ENCODE assay signal across 8 cellular contexts in the genomic region with DNA sequence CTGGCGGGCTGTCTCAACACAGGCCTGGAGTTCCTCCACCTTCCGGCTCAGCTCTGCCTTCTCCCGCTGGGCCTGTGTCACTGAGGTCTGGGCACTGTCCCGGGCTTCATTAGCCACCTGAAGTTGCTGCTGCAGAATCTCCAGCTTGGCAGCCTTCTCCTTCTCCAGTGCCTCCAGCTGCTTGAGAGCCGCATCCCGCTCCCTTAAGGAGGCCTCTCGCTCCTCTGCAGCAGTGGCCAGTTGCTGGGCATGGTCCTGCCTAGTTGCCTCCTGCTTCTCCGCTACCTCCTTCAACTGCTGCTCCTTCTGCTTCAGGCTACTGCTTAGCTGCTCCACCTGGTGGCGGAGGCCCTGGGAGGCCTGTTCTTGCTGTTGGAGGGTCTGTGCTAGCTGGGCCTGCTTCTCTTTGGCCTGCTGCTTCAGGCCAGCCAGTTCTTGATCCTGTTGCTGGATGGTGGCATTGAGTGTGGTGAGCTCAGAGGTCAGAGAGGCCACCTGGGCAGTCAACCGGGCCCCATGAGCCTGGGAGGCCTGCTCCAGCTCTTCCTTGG. TPM values are rescaled to one million over a fixed set of nuclear protein-coding genes. Genes with fewer than 3 reads are reported as not detected.
DNase-seq lines count a peak whose midpoint lies in the region; ATAC-seq, FAIRE-seq and TF ChIP-seq lines count a peak whose summit lies in the region.

No MANE protein-coding gene starts in this region.

- peaks cover 32% of the 10 kb centered on the region for H3K4me1 ChIP-seq in testis

- H3K36me3 Mint-ChIP-seq in activated naive CD4-positive, alpha-beta T cell treated with anti-CD3 and anti-CD28 coated beads, Interleukin-2, amount 50 U/mL, for 72 hours = peaks cover 24 to 37% of the 10 kb centered on the region in 2 donors

- no peaks in the 10 kb centered on the region for H3K9me3 Mint-ChIP-seq in activated naive CD4-positive, alpha-beta T cell treated with anti-CD3 and anti-CD28 coated beads, Interleukin-2, amount 50 U/mL, for 72 hours

- DNase-seq in activated naive CD4-positive, alpha-beta T cell treated with anti-CD3 and anti-CD28 coated beads, Interleukin-2, amount 50 U/mL, for 72 hours (ENCODE audit: low spot score in 2 of 2) = peak in 1 of 2 donors; percentile 52
- DNase-seq in activated naive CD4-positive, alpha-beta T cell (lab: John Stamatoyannopoulos, UW) = no peak
- DNase-seq in RCC 7860 (ENCODE audit: low spot score) = peak; percentile 27
- peak in 1 of 2 donors; percentile 48 for DNase-seq in foreskin fibroblast
- peak; percentile 63 for DNase-seq in testis
- no peak for DNase-seq in NCI-H1694 treated with DMSO at 0.1 percent for 48 hours (lab: John Stamatoyannopoulos, UW)
- no peak for DNase-seq in T-helper 9 cell
- DNase-seq in stimulated activated CD4-positive, alpha-beta T cell treated with anti-CD3 and anti-CD28 coated beads, Interleukin-4, amount 100 ng/mL, for 24 hours = no peak

- no peak for TF ChIP-seq POLR2A in testis (IDR thresholded peaks at IDR 0.05)

- no peaks in the 10 kb centered on the region for H3K27me3 ChIP-seq in testis

- ATAC-seq in activated naive CD4-positive, alpha-beta T cell treated with anti-CD3 and anti-CD28 coated beads, Interleukin-2, amount 50 U/mL, for 72 hours = no peak

- 75 to 84% methylated on average over 9 to 10 of the region's 10 CpGs for WGBS in testis, 2 donors

- H3K4me3 ChIP-seq in foreskin fibroblast (ENCODE audit: low read depth in 1 of 2, low read length in 2 of 2) (no peak overlapping the region), testis (no peak overlapping the region)

- intact Hi-C loops in testis (cut with DNase I; ENCODE audit: low total_unique reads) = no loop called here

- H3K27ac Mint-ChIP-seq in activated naive CD4-positive, alpha-beta T cell treated with anti-CD3 and anti-CD28 coated beads, Interleukin-2, amount 50 U/mL, for 72 hours = peak overlapping the region; percentile 85 to 86

- no peak for FAIRE-seq in RCC 7860 (lab: Jason Lieb, UNC)

- TF ChIP-seq CTCF in foreskin fibroblast (IDR thresholded peaks at IDR 0.05; ENCODE audit: low read depth, low read length) (peak; percentile 40), testis (IDR thresholded peaks at IDR 0.05) (peak; percentile 14 to 26 (median 24))

- no peak overlapping the region for H3K27ac ChIP-seq in testis

- no peaks in the 10 kb centered on the region for H3K36me3 ChIP-seq in testis (ENCODE audit: low read depth, missing control alignments)

- no peaks in the 10 kb centered on the region for H3K9me3 ChIP-seq in testis

RNA-seq across cellular contexts. Expression of a gene that starts 16.9 kb away (rescaled TPM):
- total RNA-seq in activated naive CD4-positive, alpha-beta T cell treated with anti-CD3 and anti-CD28 coated beads, Interleukin-2, amount 50 U/mL, for 72 hours = 10 to 100 TPM; 12.5 to 13.8 TPM
- 10 to 100 TPM; 13.5 to 16.8 TPM for total RNA-seq in testis
- 11.7 TPM for polyA plus RNA-seq in testis (ENCODE audit: insufficient read depth, low read depth, low replicate concordance)

Comparison
In these comparisons a context has a peak if more than half of its experiments do, and no peak if none do; other contexts are left out.
1. DNase-seq: peak in RCC 7860 (single experiment) and testis (single experiment); none in activated naive CD4-positive, alpha-beta T cell (0 of 4), NCI-H1694 treated with DMSO at 0.1 percent for 48 hours (single experiment), T-helper 9 cell (single experiment) and stimulated activated CD4-positive, alpha-beta T cell treated with anti-CD3 and anti-CD28 coated beads, Interleukin-4, amount 100 ng/mL, for 24 hours (single experiment).